ENCODE assay signal across 2 cellular contexts in genomic region chr14:102097441-102098135, GRCh38.
TF ChIP-seq lines count a peak whose summit lies in the region.

No MANE protein-coding gene starts in this region.

TF ChIP-seq in HCT116, 20 proteins besides CTCF, POLR2A, EP300 and RAD21:
- no peak for TF ChIP-seq ZNF274 (IDR thresholded peaks at IDR 0.05; ENCODE audit: low read depth, low read length)
- TF ChIP-seq SP1 (IDR thresholded peaks at IDR 0.05; ENCODE audit: low read depth), result peak; percentile 40; the same call in 1 of the 2 replicates

TF ChIP-seq in K562, 482 proteins besides CTCF, POLR2A, EP300 and RAD21:
- TF ChIP-seq TCF7 (IDR thresholded peaks at IDR 0.05; ENCODE audit: borderline replicate concordance), result no peak
- no peak for TF ChIP-seq ZNF280B (CRISPR knock-in tag; IDR thresholded peaks at IDR 0.05)
